ENCODE assay signal across 12 cellular contexts in genomic region chr5:149471406-149472183, GRCh38.
DNase-seq lines count a peak whose midpoint lies in the region; ATAC-seq, FAIRE-seq and TF ChIP-seq lines count a peak whose summit lies in the region.
"Had no signal": no experiment of that assay in that cellular context is flagged by ENCODE, and none has a peak within 500 bp of the region (broad histone marks: within the 10 kb centered on the region; RNA-seq: fewer than 3 reads in every experiment).

No MANE protein-coding gene starts in this region.

- TF ChIP-seq CTCF in body of pancreas (IDR thresholded peaks at IDR 0.05): no peak

- ATAC-seq in body of pancreas (peak; percentile 87), right cardiac atrium (peak; percentile 76 to 78), GM19035 (IDR thresholded peaks at IDR 0.05; ENCODE audit: unreplicated experiment) (no peak), HG03095 (IDR thresholded peaks at IDR 0.05; ENCODE audit: unreplicated experiment) (no peak)

- H3K27me3 ChIP-seq in body of pancreas: no peaks in the 10 kb centered on the region
- H3K27me3 ChIP-seq in right cardiac atrium (ENCODE audit: control insufficient read depth, insufficient read depth): no peaks in the 10 kb centered on the region

- WGBS in body of pancreas, 2 donors: 49 to 65% methylated on average over 15 of the region's 15 CpGs
- WGBS in right cardiac atrium: 55% methylated on average over 15 of the region's 15 CpGs

- no peaks in the 10 kb centered on the region for H3K36me3 ChIP-seq in body of pancreas (replicated peaks in 1 of 2; ENCODE audit: insufficient read depth in 1 of 2, low read depth in 2 of 2)
- H3K36me3 ChIP-seq: SJCRH30 had no signal

- H3K27ac ChIP-seq in body of pancreas (peak overlapping the region in 2 of 4 donors; percentile 55 to 62), right cardiac atrium (ENCODE audit: low read length) (no peak overlapping the region), caudate nucleus (ENCODE audit: low read depth, low read length) (no peak overlapping the region)
- H3K27ac ChIP-seq: HL-60, SJCRH30 had no signal

- H3K9me3 ChIP-seq in body of pancreas (no peaks in the 10 kb centered on the region), right cardiac atrium (ENCODE audit: control insufficient read depth, low read length) (no peaks in the 10 kb centered on the region)
- H3K9me3 ChIP-seq: SJCRH30 had no signal

- H3K4me3 ChIP-seq in body of pancreas (no peak overlapping the region), right cardiac atrium (ENCODE audit: low read length) (no peak overlapping the region)
- H3K4me3 ChIP-seq: SJCRH30 had no signal

- TF ChIP-seq POLR2A in H54 (IDR thresholded peaks at IDR 0.05; ENCODE audit: low read depth, low read length) (no peak), body of pancreas (IDR thresholded peaks at IDR 0.05) (peak in 1 of 3 donors; percentile 24)

- peak; percentile 69 for FAIRE-seq in H54 (lab: Jason Lieb, UNC)

- intact Hi-C loops in body of pancreas (cut with DNase I): no loop called here
- intact Hi-C loops in right cardiac atrium (cut with DNase I): no loop called here
- intact Hi-C loops in posterior vena cava (cut with DNase I): loop anchor here in 1 of 2 donors (2.0 kb wide), 1 partner anchor 25 kb away; no protein-coding TSS in a partner anchor

- peaks cover 22% of the 10 kb centered on the region for H3K4me1 ChIP-seq in body of pancreas
- H3K4me1 ChIP-seq in right cardiac atrium (ENCODE audit: control insufficient read depth, insufficient read depth, low read length): peaks cover 12% of the 10 kb centered on the region

- DNase-seq in H54 (ENCODE audit: insufficient read length, low spot score) (peak; percentile 72), body of pancreas (peak; percentile 38 to 65 (median 63)), right cardiac atrium (peak in 2 of 3 donors; percentile 52 to 74), posterior vena cava (ENCODE audit: low spot score) (peak; percentile 81), NCI-H128 (lab: John Stamatoyannopoulos, UW; ENCODE audit: unreplicated experiment) (no peak), caudate nucleus (lab: John Stamatoyannopoulos, UW) (no peak)
- DNase-seq: activated CD4-positive, alpha-beta T cell treated with anti-CD3 and anti-CD28 coated beads, Interleukin-2, amount 50 U/mL, for 4 hours; NCI-H1694; SJCRH30 had no signal

Comparison
In these comparisons a context has a peak if more than half of its experiments do, and no peak if none do; other contexts are left out.
1. DNase-seq: peak in H54 (single experiment), body of pancreas (4 of 4), right cardiac atrium (2 of 3) and posterior vena cava (single experiment); none in NCI-H128 (single experiment) and caudate nucleus (0 of 61).
2. ATAC-seq: peak in body of pancreas (single experiment) and right cardiac atrium (2 of 2); none in GM19035 (single experiment) and HG03095 (single experiment).